Comparison of ENCODE assay signal across 15 cellular contexts in genomic region chr6:89475106-89475505, GRCh38. TPM values are rescaled to one million over a fixed set of nuclear protein-coding genes. Genes with fewer than 3 reads are reported as not detected.
A peak's percentile ranks its signal among the peaks of the same experiment; 100 is the strongest.
DNase-seq lines count a peak whose midpoint lies in the region; ATAC-seq, FAIRE-seq and TF ChIP-seq lines count a peak whose summit lies in the region.
"Had no signal": no experiment of that assay in that cellular context is flagged by ENCODE, and none has a peak within 500 bp of the region (broad histone marks: within the 10 kb centered on the region; RNA-seq: fewer than 3 reads in every experiment).

No MANE protein-coding gene starts in this region.

- POLR2A ChIA-PET in GM12878 (lab: Charles Lee): no interaction called here

- H3K27ac ChIP-seq in KOPT-K1 (ENCODE audit: low read depth, low read length, poor library complexity, severe bottlenecking) (peak overlapping the region; percentile 43), GM12878 (ENCODE audit: control insufficient read depth, insufficient read depth) (no peak overlapping the region)
- H3K27ac ChIP-seq: esophagus muscularis mucosa, parathyroid adenoma, RWPE1, tibial nerve had no signal

- H3K36me3 Mint-ChIP-seq in T-helper 1 cell treated with Interleukin-12 subunit alpha and Interleukin-12 subunit beta and Interleukin-4 antibody, amounts not matched to agents 30 μg/mL and 1 μg/mL, for 36 hours (ENCODE audit: low read depth): peaks cover 5% of the 10 kb centered on the region
- H3K36me3 Mint-ChIP-seq in natural killer cell: no peaks in the 10 kb centered on the region
- H3K36me3 Mint-ChIP-seq: activated naive CD4-positive, alpha-beta T cell treated with anti-CD3 and anti-CD28 coated beads, Interleukin-2, amount 50 U/mL, for 72 hours had no signal

- DNase-seq in T-helper 1 cell (no peak), GM12878 (ENCODE audit: low read depth, low spot score) (no peak), natural killer cell (no peak), kidney glomerular epithelial cell (lab: John Stamatoyannopoulos, UW) (no peak), epidermal melanocyte (ENCODE audit: insufficient read length, low spot score) (no peak)
- DNase-seq: NCI-H1436, NCI-H510A treated with DMSO at 0.1 percent for 48 hours had no signal

- ATAC-seq in GM12878: no peak; the same call in 2 of the 3 replicates
- no peak for ATAC-seq in natural killer cell
- ATAC-seq in GM19463 (IDR thresholded peaks at IDR 0.05; ENCODE audit: unreplicated experiment): no peak

- H3K27ac Mint-ChIP-seq in T-helper 1 cell treated with Interleukin-12 subunit alpha and Interleukin-12 subunit beta and Interleukin-4 antibody, amounts not matched to agents 30 μg/mL and 1 μg/mL, for 36 hours: peak overlapping the region; percentile 81
- H3K27ac Mint-ChIP-seq in natural killer cell: peak overlapping the region; percentile 71 to 82
- H3K27ac Mint-ChIP-seq: activated naive CD4-positive, alpha-beta T cell treated with anti-CD3 and anti-CD28 coated beads, Interleukin-2, amount 50 U/mL, for 72 hours had no signal

- 0 out of 2 replicates have a peak overlapping the region, but pooled peaks have one; percentile 0 for H3K4me2 ChIP-seq in GM12878 (ENCODE audit: control insufficient read depth, insufficient read depth)

- intact Hi-C loops in GM12878 (cut with micrococcal nuclease; ENCODE audit: unreplicated experiment) (no loop called here), natural killer cell (cut with micrococcal nuclease) (no loop called here)

- FAIRE-seq in GM12878 (lab: Jason Lieb, UNC): no peak

- in situ Hi-C loops in GM12878 (cut with MboI): no loop called here

- H3K36me3 ChIP-seq in KOPT-K1 (ENCODE audit: insufficient read depth, low read length) (no peaks in the 10 kb centered on the region), GM12878 (ENCODE audit: control insufficient read depth in 2 of 2, insufficient read depth in 2 of 2, low read length in 1 of 2) (no peaks in the 10 kb centered on the region)
- H3K36me3 ChIP-seq: esophagus muscularis mucosa, tibial nerve had no signal

- peaks cover 6% of the 10 kb centered on the region for H3K27me3 Mint-ChIP-seq in T-helper 1 cell treated with Interleukin-12 subunit alpha and Interleukin-12 subunit beta and Interleukin-4 antibody, amounts not matched to agents 30 μg/mL and 1 μg/mL, for 36 hours (ENCODE audit: low read depth)
- no peaks in the 10 kb centered on the region for H3K27me3 Mint-ChIP-seq in natural killer cell (ENCODE audit: low read depth in 2 of 2)

- no peaks in the 10 kb centered on the region for H3K79me2 ChIP-seq in GM12878 (ENCODE audit: control insufficient read depth, insufficient read depth, low read length)
- H3K79me2 ChIP-seq: parathyroid adenoma had no signal

- H3K4me3 ChIP-seq in GM12878: no peak overlapping the region
- H3K4me3 ChIP-seq: tibial nerve had no signal

- H4K20me1 ChIP-seq in GM12878 (ENCODE audit: control insufficient read depth, insufficient read depth): no peaks in the 10 kb centered on the region

- TF ChIP-seq RAD21 in GM12878 (IDR thresholded peaks at IDR 0.05; ENCODE audit: insufficient read depth, low read depth, low read length): no peak

- WGBS in GM12878 (ENCODE audit: insufficient coverage, insufficient replicate concordance, low lambda C conversion rate, missing lambda C conversion rate): 92% methylated on average over 2 of the region's 2 CpGs

- no peak overlapping the region for H3K4me3 Mint-ChIP-seq in T-helper 1 cell treated with Interleukin-12 subunit alpha and Interleukin-12 subunit beta and Interleukin-4 antibody, amounts not matched to agents 30 μg/mL and 1 μg/mL, for 36 hours
- peak overlapping the region; percentile 86 for H3K4me3 Mint-ChIP-seq in natural killer cell

- peaks cover 18% of the 10 kb centered on the region for H3K4me1 Mint-ChIP-seq in T-helper 1 cell treated with Interleukin-12 subunit alpha and Interleukin-12 subunit beta and Interleukin-4 antibody, amounts not matched to agents 30 μg/mL and 1 μg/mL, for 36 hours (ENCODE audit: low read depth)
- peaks cover 29 to 30% of the 10 kb centered on the region in 2 donors for H3K4me1 Mint-ChIP-seq in natural killer cell

- no peak for TF ChIP-seq CTCF in GM12878 (IDR thresholded peaks at IDR 0.05 in 2 of 3, conservative IDR thresholded peaks at IDR 0.05 in 1 of 3; ENCODE audit: control insufficient read depth in 2 of 3, extremely low read depth in 1 of 3, insufficient read depth in 1 of 3, low read depth in 3 of 3, low read length in 3 of 3)
- TF ChIP-seq CTCF in natural killer cell (IDR thresholded peaks at IDR 0.05): no peak

- no peak for TF ChIP-seq POLR2A in GM12878 (IDR thresholded peaks at IDR 0.05; ENCODE audit: low read depth, low read length)

- H3K9me3 Mint-ChIP-seq in T-helper 1 cell treated with Interleukin-12 subunit alpha and Interleukin-12 subunit beta and Interleukin-4 antibody, amounts not matched to agents 30 μg/mL and 1 μg/mL, for 36 hours: peaks cover 4% of the 10 kb centered on the region
- H3K9me3 Mint-ChIP-seq in natural killer cell: no peaks in the 10 kb centered on the region

- no TSS peak for BruUV-seq in GM12878 (replicated peaks; lab: Mats Ljungman, UMichigan)

- CTCF ChIA-PET in GM12878 (lab: Yijun Ruan, JAX): interaction anchor here (1.4 kb wide), 1 partner anchor 43 kb away, joined by 3 read pairs; no protein-coding TSS in a partner anchor

- no peak overlapping the region for H2AFZ ChIP-seq in GM12878 (ENCODE audit: control insufficient read depth, low read depth, low read length)
- H2AFZ ChIP-seq: parathyroid adenoma had no signal

- H3K27me3 ChIP-seq in GM12878 (replicated peaks in 1 of 2; ENCODE audit: control insufficient read depth in 2 of 2, insufficient read depth in 2 of 2, low read length in 1 of 2): no peaks in the 10 kb centered on the region
- H3K27me3 ChIP-seq: esophagus muscularis mucosa, tibial nerve had no signal

- SMC1A ChIA-PET in GM12878 (lab: Charles Lee; ENCODE audit: uncharacterized antibody, unreplicated experiment): interaction anchor here (0.6 kb wide), 1 partner anchor 1430 kb away, joined by 3 read pairs; no protein-coding TSS in a partner anchor

- TF ChIP-seq EP300 in GM12878 (IDR thresholded peaks at IDR 0.05; ENCODE audit: borderline replicate concordance in 1 of 2, control insufficient read depth in 1 of 2, low read depth in 2 of 2, low read length in 2 of 2): no peak

- RAD21 ChIA-PET in GM12878 (lab: Charles Lee; ENCODE audit: unreplicated experiment): no interaction called here

- H3K9ac ChIP-seq in GM12878 (ENCODE audit: control insufficient read depth, insufficient read depth, low read length): no peak overlapping the region
- H3K9ac ChIP-seq: parathyroid adenoma had no signal

- H3K4me1 ChIP-seq in GM12878 (ENCODE audit: control insufficient read depth, insufficient read depth, low read length): peaks cover 17% of the 10 kb centered on the region
- H3K4me1 ChIP-seq: parathyroid adenoma had no signal

- H3K9me3 ChIP-seq in KOPT-K1 (ENCODE audit: insufficient read depth, low read length, poor library complexity, severe bottlenecking): no peaks in the 10 kb centered on the region
- no peaks in the 10 kb centered on the region for H3K9me3 ChIP-seq in GM12878 (replicated peaks; ENCODE audit: control insufficient read depth, insufficient read depth, low read length)
- H3K9me3 ChIP-seq: esophagus muscularis mucosa, tibial nerve had no signal

TF ChIP-seq in GM12878, 131 proteins besides CTCF, POLR2A, EP300 and RAD21:
- TF ChIP-seq, protein P1, sequence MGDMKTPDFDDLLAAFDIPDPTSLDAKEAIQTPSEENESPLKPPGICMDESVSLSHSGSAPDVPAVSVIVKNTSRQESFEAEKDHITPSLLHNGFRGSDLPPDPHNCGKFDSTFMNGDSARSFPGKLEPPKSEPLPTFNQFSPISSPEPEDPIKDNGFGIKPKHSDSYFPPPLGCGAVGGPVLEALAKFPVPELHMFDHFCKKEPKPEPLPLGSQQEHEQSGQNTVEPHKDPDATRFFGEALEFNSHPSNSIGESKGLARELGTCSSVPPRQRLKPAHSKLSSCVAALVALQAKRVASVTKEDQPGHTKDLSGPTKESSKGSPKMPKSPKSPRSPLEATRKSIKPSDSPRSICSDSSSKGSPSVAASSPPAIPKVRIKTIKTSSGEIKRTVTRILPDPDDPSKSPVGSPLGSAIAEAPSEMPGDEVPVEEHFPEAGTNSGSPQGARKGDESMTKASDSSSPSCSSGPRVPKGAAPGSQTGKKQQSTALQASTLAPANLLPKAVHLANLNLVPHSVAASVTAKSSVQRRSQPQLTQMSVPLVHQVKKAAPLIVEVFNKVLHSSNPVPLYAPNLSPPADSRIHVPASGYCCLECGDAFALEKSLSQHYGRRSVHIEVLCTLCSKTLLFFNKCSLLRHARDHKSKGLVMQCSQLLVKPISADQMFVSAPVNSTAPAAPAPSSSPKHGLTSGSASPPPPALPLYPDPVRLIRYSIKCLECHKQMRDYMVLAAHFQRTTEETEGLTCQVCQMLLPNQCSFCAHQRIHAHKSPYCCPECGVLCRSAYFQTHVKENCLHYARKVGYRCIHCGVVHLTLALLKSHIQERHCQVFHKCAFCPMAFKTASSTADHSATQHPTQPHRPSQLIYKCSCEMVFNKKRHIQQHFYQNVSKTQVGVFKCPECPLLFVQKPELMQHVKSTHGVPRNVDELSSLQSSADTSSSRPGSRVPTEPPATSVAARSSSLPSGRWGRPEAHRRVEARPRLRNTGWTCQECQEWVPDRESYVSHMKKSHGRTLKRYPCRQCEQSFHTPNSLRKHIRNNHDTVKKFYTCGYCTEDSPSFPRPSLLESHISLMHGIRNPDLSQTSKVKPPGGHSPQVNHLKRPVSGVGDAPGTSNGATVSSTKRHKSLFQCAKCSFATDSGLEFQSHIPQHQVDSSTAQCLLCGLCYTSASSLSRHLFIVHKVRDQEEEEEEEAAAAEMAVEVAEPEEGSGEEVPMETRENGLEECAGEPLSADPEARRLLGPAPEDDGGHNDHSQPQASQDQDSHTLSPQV (IDR thresholded peaks at IDR 0.05): no peak

RNA-seq across cellular contexts. Expression of gene ANKRD6, which starts 42.2 kb away (rescaled TPM):
- total RNA-seq in GM12878 (2013; cell fraction: nucleolus; rRNA removed): 5.5 and 5.9 TPM in 2 replicates
- total RNA-seq in GM12878 (2014; rRNA removed) (0.33 and 0.90 TPM in 2 replicates), GM12878 (2014; rRNA removed; fragmentation: Illumina TruSeq; extraction: Trizol) (0.36 and 0.74 TPM in 2 replicates), GM12878 (2021) (0.72 and 0.93 TPM in 2 replicates), natural killer cell (1 to 10 TPM; 4.5 to 9.0 (median 4.6) TPM)
- polyA plus RNA-seq in GM12878 (2011; ENCODE audit: low read depth): 0.92 TPM
- polyA plus RNA-seq in GM12878 (2011; rRNA removed) (0.41 and 0.48 TPM in 2 replicates), GM12878 (2014; fragmentation: Illumina TruSeq; extraction: Trizol) (0.26 and 0.97 TPM in 2 replicates), GM12878 (2014; fragmentation: Nextera tagmentation; extraction: Ambion mirVana) (under 1 TPM; 0.03 to 0.09 TPM), GM12878 (2014; rRNA removed) (0.34 and 0.42 TPM in 2 replicates), GM12878 (2016; fragmentation: Nextera tagmentation; extraction: Ambion mirVana) (under 1 TPM; 0.24 to 0.60 TPM)
- polyA plus RNA-seq in GM12878 (2011; cell fraction: cytosol; rRNA removed): 0.27 and 0.52 TPM in 2 replicates
- 0.80 and 0.91 TPM in 2 replicates for polyA plus RNA-seq in GM12878 (2011; cell fraction: nucleus; rRNA removed)
- 1.8 and 2.2 TPM in 2 replicates for polyA plus RNA-seq in GM12878 (2012)
- 0.41 and 1.2 TPM in 2 replicates for polyA minus RNA-seq in GM12878 (2011; rRNA and poly(A)+ RNA removed)
- polyA minus RNA-seq in GM12878 (2011; cell fraction: cytosol; rRNA and poly(A)+ RNA removed): not detected in 2 replicates
- 0.10 and 0.24 TPM in 2 replicates for polyA minus RNA-seq in GM12878 (2011; cell fraction: nucleus; rRNA and poly(A)+ RNA removed)
